In the genomic region with DNA sequence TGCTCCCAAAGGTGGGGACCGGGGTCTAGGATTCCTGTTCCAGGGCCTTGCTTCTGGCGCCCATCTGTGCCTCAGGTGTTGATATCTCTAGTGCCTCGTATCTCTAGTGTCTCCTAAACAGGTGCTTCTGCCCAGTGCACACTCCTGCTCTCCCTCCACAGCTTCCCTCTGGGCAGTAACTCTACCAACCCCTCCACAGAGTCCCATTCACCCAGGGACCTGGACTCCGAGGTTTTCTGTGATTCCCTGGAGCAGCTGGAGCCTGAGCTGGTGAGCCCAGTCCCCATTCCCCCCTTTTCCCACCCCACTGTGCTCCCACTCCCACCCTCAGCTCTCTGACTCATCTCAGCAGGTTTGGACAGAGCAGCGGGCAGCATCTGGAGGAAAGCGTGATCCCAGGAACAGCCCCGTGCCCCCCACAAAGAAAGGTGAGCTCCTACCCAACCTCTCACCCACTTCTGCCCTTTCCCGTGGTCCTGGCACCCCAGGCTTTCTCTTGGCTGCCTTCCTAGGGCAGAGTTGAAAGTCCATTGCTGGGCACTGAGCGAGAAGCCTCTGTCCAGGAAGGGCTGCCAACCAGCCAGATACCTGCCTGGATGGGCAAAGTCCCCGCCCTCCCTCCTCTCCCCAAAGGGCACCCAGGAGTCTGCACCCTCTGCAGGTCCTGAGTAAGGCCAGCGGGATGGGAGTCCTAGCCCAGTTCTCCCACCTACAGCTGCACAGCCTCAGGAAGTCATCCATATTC, we compare ENCODE assay signal across 23 cellular contexts. TPM values are rescaled to one million over a fixed set of nuclear protein-coding genes. Genes with fewer than 3 reads are reported as not detected.
DNase-seq lines count a peak whose midpoint lies in the region; ATAC-seq and TF ChIP-seq lines count a peak whose summit lies in the region.
"Had no signal": no experiment of that assay in that cellular context is flagged by ENCODE, and none has a peak within 500 bp of the region (broad histone marks: within the 10 kb centered on the region; RNA-seq: fewer than 3 reads in every experiment).

No MANE protein-coding gene starts in this region.

- H3K4me3 ChIP-seq in HEK293 (ENCODE audit: low read depth, low read length) (no peak overlapping the region), lower lobe of right lung (no peak overlapping the region), spleen (no peak overlapping the region), upper lobe of left lung (no peak overlapping the region)
- H3K4me3 ChIP-seq: adrenal gland had no signal

- H3K27ac Mint-ChIP-seq in chondrocyte (ENCODE audit: unreplicated experiment): no peak overlapping the region
- H3K27ac Mint-ChIP-seq: brain had no signal

- H3K27ac ChIP-seq in HEK293 (ENCODE audit: extremely low read depth, low read depth, low read length): no peak overlapping the region
- H3K27ac ChIP-seq in lower lobe of right lung: no peak overlapping the region
- H3K27ac ChIP-seq in spleen: no peak overlapping the region
- no peak overlapping the region for H3K27ac ChIP-seq in upper lobe of left lung
- H3K27ac ChIP-seq: adrenal gland, epithelial cell of prostate had no signal

- H3K27me3 Mint-ChIP-seq in chondrocyte (ENCODE audit: low read depth): no peaks in the 10 kb centered on the region
- H3K27me3 Mint-ChIP-seq: brain; stimulated activated naive CD8-positive, alpha-beta T cell treated with anti-CD3 and anti-CD28 coated beads, Interleukin-15, amount 100 ng/mL, for 72 hours had no signal

- POLR2A ChIA-PET in HEK293 (lab: Yijun Ruan, JAX): interaction anchor here (0.6 to 7.8 kb wide), 3 partner anchors 12 to 83 kb away, joined by 4 to 192 read pairs (median 21); a partner anchor contains a TSS

- H3K27me3 ChIP-seq in lower lobe of right lung (ENCODE audit: low read depth) (no peaks in the 10 kb centered on the region), spleen (replicated peaks in 1 of 7) (no peaks in the 10 kb centered on the region), upper lobe of left lung (no peaks in the 10 kb centered on the region)
- H3K27me3 ChIP-seq: adrenal gland had no signal

- H3K36me3 ChIP-seq in HEK293 (ENCODE audit: control insufficient read depth in 2 of 2, insufficient read depth in 1 of 2, low read length in 2 of 2) (peaks cover 0 to 22% of the 10 kb centered on the region in 2 experiments; a peak in 1 of 3 replicates), lower lobe of right lung (peaks cover 10% of the 10 kb centered on the region), spleen (peaks cover 0 to 31% (median 0%) of the 10 kb centered on the region in 6 donors), upper lobe of left lung (peaks cover 0 to 19% (median 0%) of the 10 kb centered on the region in 4 donors)

- TF ChIP-seq EP300 in upper lobe of left lung (IDR thresholded peaks at IDR 0.05): no peak

- H3K4me3 Mint-ChIP-seq in chondrocyte (ENCODE audit: unreplicated experiment): no peak overlapping the region
- H3K4me3 Mint-ChIP-seq: brain had no signal

- intact Hi-C loops in lower lobe of right lung (cut with DNase I) (loop anchor here (5.0 kb wide), 1 partner anchor 60 kb away; no protein-coding TSS in a partner anchor), spleen (cut with DNase I; ENCODE audit: low total_unique reads) (no loop called here)

- H3K9me3 Mint-ChIP-seq in chondrocyte (ENCODE audit: low read depth): no peaks in the 10 kb centered on the region
- H3K9me3 Mint-ChIP-seq: stimulated activated naive CD8-positive, alpha-beta T cell treated with anti-CD3 and anti-CD28 coated beads, Interleukin-15, amount 100 ng/mL, for 72 hours had no signal

- H3K4me1 ChIP-seq in HEK293 (ENCODE audit: control insufficient read depth, insufficient read depth, low read length) (peaks cover 7% of the 10 kb centered on the region; the same call in 1 of the 2 replicates), lower lobe of right lung (peaks cover 14% of the 10 kb centered on the region), spleen (peaks cover 9 to 35% (median 24%) of the 10 kb centered on the region in 6 donors), upper lobe of left lung (peaks cover 13 to 24% (median 14%) of the 10 kb centered on the region in 4 donors)

- H3K4me1 Mint-ChIP-seq in chondrocyte (ENCODE audit: low read depth): peaks cover 17% of the 10 kb centered on the region

- CTCF ChIA-PET in HEK293 (lab: Yijun Ruan, JAX): interaction anchor here (3.1 to 10.1 kb wide), 3 partner anchors 13 to 60 kb away, joined by 36 to 301 read pairs (median 209); a partner anchor contains a TSS

- DNase-seq in chondrocyte (ENCODE audit: low spot score) (peak; percentile 79), lower lobe of right lung (peak; percentile 16), spleen (peak; percentile 70), upper lobe of left lung (no peak)
- DNase-seq: activated gamma-delta T cell treated with Interleukin-2 at 50 U/mL for 16 hours; activated T-cell treated with anti-CD3 and anti-CD28 coated beads for 4 hours; C1 segment of cervical spinal cord; DND-41; Kasumi-1; mammary epithelial cell; NCI-H146; NCI-H2107; NCI-H446; nucleus accumbens; stimulated activated naive CD8-positive, alpha-beta T cell treated with anti-CD3 and anti-CD28 coated beads, Interleukin-15, amount 100 ng/mL, for 72 hours; T-helper 2 cell had no signal

- WGBS in spleen, 5 donors: 91 to 95% (median 93%) methylated on average over 10 to 11 of the region's 11 CpGs
- WGBS in upper lobe of left lung, 2 donors: 91 to 94% methylated on average over 8 to 11 of the region's 11 CpGs

- TF ChIP-seq CTCF in HEK293 (tag by site-specific recombination; IDR thresholded peaks at IDR 0.05): no peak
- no peak for TF ChIP-seq CTCF in chondrocyte (IDR thresholded peaks at IDR 0.05)
- no peak for TF ChIP-seq CTCF in lower lobe of right lung (IDR thresholded peaks at IDR 0.05)
- no peak for TF ChIP-seq CTCF in spleen (IDR thresholded peaks at IDR 0.05 in 8 of 11, conservative IDR thresholded peaks at IDR 0.05 in 3 of 11)
- no peak for TF ChIP-seq CTCF in upper lobe of left lung (IDR thresholded peaks at IDR 0.05)

- no peak for TF ChIP-seq POLR2A in spleen (IDR thresholded peaks at IDR 0.05)
- TF ChIP-seq POLR2A in upper lobe of left lung (IDR thresholded peaks at IDR 0.05): no peak

- ATAC-seq in lower lobe of right lung (no peak), upper lobe of left lung (ENCODE audit: low FRiP score in 2 of 2) (no peak), GM19023 (IDR thresholded peaks at IDR 0.05; ENCODE audit: unreplicated experiment) (no peak), HG03520 (IDR thresholded peaks at IDR 0.05; ENCODE audit: unreplicated experiment) (no peak)
- ATAC-seq: stimulated activated naive CD8-positive, alpha-beta T cell treated with anti-CD3 and anti-CD28 coated beads, Interleukin-15, amount 100 ng/mL, for 72 hours had no signal

- H3K9me3 ChIP-seq in HEK293 (ENCODE audit: control insufficient read depth, insufficient read depth, low read depth, low read length) (no peaks in the 10 kb centered on the region), lower lobe of right lung (no peaks in the 10 kb centered on the region), spleen (no peaks in the 10 kb centered on the region), upper lobe of left lung (no peaks in the 10 kb centered on the region)
- H3K9me3 ChIP-seq: adrenal gland, SK-N-SH had no signal

- H3K36me3 Mint-ChIP-seq in chondrocyte (ENCODE audit: low read depth): no peaks in the 10 kb centered on the region
- H3K36me3 Mint-ChIP-seq: brain had no signal

TF ChIP-seq in HEK293, 187 proteins besides CTCF, POLR2A, EP300 and RAD21:
- TF ChIP-seq YY1 (tag by site-specific recombination; IDR thresholded peaks at IDR 0.05) (no peak), ZIC2 (tag by site-specific recombination; IDR thresholded peaks at IDR 0.05) (peak; percentile 54), HOXA7 (CRISPR knock-in tag; IDR thresholded peaks at IDR 0.05; ENCODE audit: borderline replicate concordance) (no peak), ZFHX2 (tag by site-specific recombination; conservative IDR thresholded peaks at IDR 0.05) (0 out of 2 replicates have a peak, but pooled peaks have one; percentile 16)
- TF ChIP-seq, protein P1, sequence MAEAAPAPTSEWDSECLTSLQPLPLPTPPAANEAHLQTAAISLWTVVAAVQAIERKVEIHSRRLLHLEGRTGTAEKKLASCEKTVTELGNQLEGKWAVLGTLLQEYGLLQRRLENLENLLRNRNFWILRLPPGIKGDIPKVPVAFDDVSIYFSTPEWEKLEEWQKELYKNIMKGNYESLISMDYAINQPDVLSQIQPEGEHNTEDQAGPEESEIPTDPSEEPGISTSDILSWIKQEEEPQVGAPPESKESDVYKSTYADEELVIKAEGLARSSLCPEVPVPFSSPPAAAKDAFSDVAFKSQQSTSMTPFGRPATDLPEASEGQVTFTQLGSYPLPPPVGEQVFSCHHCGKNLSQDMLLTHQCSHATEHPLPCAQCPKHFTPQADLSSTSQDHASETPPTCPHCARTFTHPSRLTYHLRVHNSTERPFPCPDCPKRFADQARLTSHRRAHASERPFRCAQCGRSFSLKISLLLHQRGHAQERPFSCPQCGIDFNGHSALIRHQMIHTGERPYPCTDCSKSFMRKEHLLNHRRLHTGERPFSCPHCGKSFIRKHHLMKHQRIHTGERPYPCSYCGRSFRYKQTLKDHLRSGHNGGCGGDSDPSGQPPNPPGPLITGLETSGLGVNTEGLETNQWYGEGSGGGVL (tag by site-specific recombination; IDR thresholded peaks at IDR 0.05): 0 out of 2 replicates have a peak, but pooled peaks have one; percentile 35

RNA-seq across cellular contexts. Expression of a gene that starts 2.2 kb away (rescaled TPM):
- 4.7 to 6.8 TPM (median 5.6 TPM) in 3 replicates for total RNA-seq in chondrocyte
- total RNA-seq in lower lobe of right lung: 16.6 TPM
- 10 to 100 TPM; 14.1 to 24.6 (median 20.2) TPM for total RNA-seq in spleen
- 10 to 100 TPM; 22.8 to 32.8 (median 31.8) TPM for polyA plus RNA-seq in spleen
- total RNA-seq in upper lobe of left lung: 10 to 100 TPM in 5 of 6 donors, 1 to 10 TPM in 1; 9.7 to 68.1 (median 23.4) TPM

RNA-seq across cellular contexts. Expression of a gene that starts 5.4 kb away (rescaled TPM):
- total RNA-seq in chondrocyte (123 to 135 TPM (median 128 TPM) in 3 replicates), lower lobe of right lung (38.3 TPM), spleen (1 to 10 TPM; 2.8 to 9.9 (median 7.1) TPM), upper lobe of left lung (10 to 100 TPM; 24.2 to 65.6 (median 50.6) TPM)
- polyA plus RNA-seq in spleen: 1 to 10 TPM; 1.5 to 3.5 (median 3.4) TPM

RNA-seq across cellular contexts. Expression of a gene that starts 10.5 kb away (rescaled TPM):
- 35.9 to 41.0 TPM (median 36.4 TPM) in 3 replicates for total RNA-seq in chondrocyte
- total RNA-seq in lower lobe of right lung: 33.9 TPM
- total RNA-seq in spleen: 10 to 100 TPM; 23.4 to 43.1 (median 27.8) TPM
- polyA plus RNA-seq in spleen: 10 to 100 TPM; 12.9 to 26.7 (median 15.1) TPM
- total RNA-seq in upper lobe of left lung: 10 to 100 TPM; 19.9 to 43.8 (median 32.3) TPM

RNA-seq across cellular contexts. Expression of a gene that starts 23.9 kb away (rescaled TPM):
- total RNA-seq in chondrocyte (3.7 to 7.9 TPM (median 6.4 TPM) in 3 replicates), lower lobe of right lung (6.4 TPM), spleen (1 to 10 TPM; 4.0 to 9.4 (median 6.1) TPM), upper lobe of left lung (10 to 100 TPM in 2 of 6 donors, 1 to 10 TPM in 4; 4.1 to 14.7 (median 9.3) TPM)
- polyA plus RNA-seq in spleen: 10 to 100 TPM in 1 of 3 donors, 1 to 10 TPM in 2; 8.7 to 10.4 (median 9.9) TPM

Comparison
In these comparisons a context has a peak if more than half of its experiments do, and no peak if none do; other contexts are left out.
1. DNase-seq: peak in chondrocyte (single experiment), lower lobe of right lung (single experiment) and spleen (single experiment); none in upper lobe of left lung (0 of 2).